ENCODE assay signal across 1 cellular context in the genomic region with DNA sequence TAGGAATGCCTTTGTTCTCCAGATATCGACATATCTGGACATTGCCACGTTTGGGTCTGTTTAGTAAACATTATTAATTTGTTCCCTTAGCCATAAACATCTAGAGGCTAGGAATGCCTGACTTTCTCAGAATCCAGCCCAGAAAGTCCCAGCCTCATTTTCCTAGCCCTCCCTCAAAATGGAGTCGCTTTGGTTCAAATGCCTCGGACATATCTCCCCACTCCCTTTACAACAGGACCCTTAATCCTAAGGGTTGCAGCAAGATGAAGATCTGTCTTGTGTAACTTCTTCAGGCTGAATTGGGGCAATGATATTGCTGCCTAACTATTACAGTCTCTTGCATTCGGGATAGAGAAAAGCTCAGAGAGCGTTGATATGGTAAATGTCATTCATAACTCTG.
TF ChIP-seq lines count a peak whose summit lies in the region.

No MANE protein-coding gene starts in this region.

TF ChIP-seq in K562, 482 proteins besides CTCF, POLR2A, EP300 and RAD21 (continued from another document and continues in another):
- TF ChIP-seq, protein P1, sequence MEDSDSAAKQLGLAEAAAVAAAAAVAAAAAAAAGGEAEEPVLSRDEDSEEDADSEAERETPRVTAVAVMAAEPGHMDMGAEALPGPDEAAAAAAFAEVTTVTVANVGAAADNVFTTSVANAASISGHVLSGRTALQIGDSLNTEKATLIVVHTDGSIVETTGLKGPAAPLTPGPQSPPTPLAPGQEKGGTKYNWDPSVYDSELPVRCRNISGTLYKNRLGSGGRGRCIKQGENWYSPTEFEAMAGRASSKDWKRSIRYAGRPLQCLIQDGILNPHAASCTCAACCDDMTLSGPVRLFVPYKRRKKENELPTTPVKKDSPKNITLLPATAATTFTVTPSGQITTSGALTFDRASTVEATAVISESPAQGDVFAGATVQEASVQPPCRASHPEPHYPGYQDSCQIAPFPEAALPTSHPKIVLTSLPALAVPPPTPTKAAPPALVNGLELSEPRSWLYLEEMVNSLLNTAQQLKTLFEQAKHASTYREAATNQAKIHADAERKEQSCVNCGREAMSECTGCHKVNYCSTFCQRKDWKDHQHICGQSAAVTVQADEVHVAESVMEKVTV (CRISPR knock-in tag; IDR thresholded peaks at IDR 0.05): peak; percentile 27; the same call in 1 of the 2 replicates
- TF ChIP-seq MTA1 (IDR thresholded peaks at IDR 0.05; ENCODE audit: borderline replicate concordance) (no peak), PRMT5 (CRISPR knock-in tag; IDR thresholded peaks at IDR 0.05) (no peak), ZNF224 (CRISPR knock-in tag; IDR thresholded peaks at IDR 0.05) (no peak), MEF2D (tag; conservative IDR thresholded peaks at IDR 0.05; ENCODE audit: low read depth) (peak; percentile 81), SMC3 (conservative IDR thresholded peaks at IDR 0.05; ENCODE audit: insufficient read depth, low read depth, low read length) (no peak), MEIS2 (IDR thresholded peaks at IDR 0.05; ENCODE audit: partially characterized antibody) (no peak), NBN (IDR thresholded peaks at IDR 0.05; ENCODE audit: low read depth) (no peak), NFIC (IDR thresholded peaks at IDR 0.05) (no peak), FOXK2 (conservative IDR thresholded peaks at IDR 0.05 in 1 of 2, IDR thresholded peaks at IDR 0.05 in 1 of 2; ENCODE audit: low read depth in 2 of 2) (no peak), EZH2 (IDR thresholded peaks at IDR 0.05; ENCODE audit: borderline replicate concordance, low read depth, low read length) (no peak), ERF (CRISPR knock-in tag; IDR thresholded peaks at IDR 0.05) (peak; percentile 97), ARID1B (IDR thresholded peaks at IDR 0.05) (no peak), ZNF668 (CRISPR knock-in tag; IDR thresholded peaks at IDR 0.05) (peak; percentile 86), YY1 (IDR thresholded peaks at IDR 0.05; ENCODE audit: borderline replicate concordance in 1 of 3, control insufficient read depth in 1 of 3, extremely low read depth in 1 of 3, insufficient read depth in 3 of 3, insufficient read length in 1 of 3, insufficient replicate concordance in 2 of 3, low read depth in 1 of 3, low read length in 2 of 3) (no peak), ARID2 (IDR thresholded peaks at IDR 0.05) (no peak), ZNF24 (IDR thresholded peaks at IDR 0.05) (no peak), ZNF436 (CRISPR knock-in tag; IDR thresholded peaks at IDR 0.05) (no peak), CCAR2 (IDR thresholded peaks at IDR 0.05; ENCODE audit: low read depth, low read length) (no peak), ZNF347 (CRISPR knock-in tag; IDR thresholded peaks at IDR 0.05; ENCODE audit: low read depth) (0 out of 2 replicates have a peak, but pooled peaks have one; percentile 48), CBX2 (IDR thresholded peaks at IDR 0.05; ENCODE audit: insufficient read depth, low read length, poor library complexity, severe bottlenecking) (no peak), FOXP1 (CRISPR knock-in tag; IDR thresholded peaks at IDR 0.05) (no peak), DIDO1 (tag; IDR thresholded peaks at IDR 0.05; ENCODE audit: low read depth) (peak; percentile 71), KAT7 (CRISPR knock-in tag; IDR thresholded peaks at IDR 0.05; ENCODE audit: borderline replicate concordance) (no peak), HDAC3 (IDR thresholded peaks at IDR 0.05; ENCODE audit: borderline replicate concordance, partially characterized antibody) (no peak), ZNF695 (CRISPR knock-in tag; IDR thresholded peaks at IDR 0.05) (peak; percentile 82; the same call in 1 of the 2 replicates), NFIX (CRISPR knock-in tag; IDR thresholded peaks at IDR 0.05; ENCODE audit: low read depth) (peak; percentile 39; the same call in 1 of the 2 replicates), ESRRB (CRISPR knock-in tag; IDR thresholded peaks at IDR 0.05; ENCODE audit: borderline replicate concordance) (no peak)
- TF ChIP-seq, protein P2, sequence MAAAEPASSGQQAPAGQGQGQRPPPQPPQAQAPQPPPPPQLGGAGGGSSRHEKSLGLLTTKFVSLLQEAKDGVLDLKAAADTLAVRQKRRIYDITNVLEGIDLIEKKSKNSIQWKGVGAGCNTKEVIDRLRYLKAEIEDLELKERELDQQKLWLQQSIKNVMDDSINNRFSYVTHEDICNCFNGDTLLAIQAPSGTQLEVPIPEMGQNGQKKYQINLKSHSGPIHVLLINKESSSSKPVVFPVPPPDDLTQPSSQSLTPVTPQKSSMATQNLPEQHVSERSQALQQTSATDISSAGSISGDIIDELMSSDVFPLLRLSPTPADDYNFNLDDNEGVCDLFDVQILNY (CRISPR knock-in tag; IDR thresholded peaks at IDR 0.05): no peak
- TF ChIP-seq, protein P3, sequence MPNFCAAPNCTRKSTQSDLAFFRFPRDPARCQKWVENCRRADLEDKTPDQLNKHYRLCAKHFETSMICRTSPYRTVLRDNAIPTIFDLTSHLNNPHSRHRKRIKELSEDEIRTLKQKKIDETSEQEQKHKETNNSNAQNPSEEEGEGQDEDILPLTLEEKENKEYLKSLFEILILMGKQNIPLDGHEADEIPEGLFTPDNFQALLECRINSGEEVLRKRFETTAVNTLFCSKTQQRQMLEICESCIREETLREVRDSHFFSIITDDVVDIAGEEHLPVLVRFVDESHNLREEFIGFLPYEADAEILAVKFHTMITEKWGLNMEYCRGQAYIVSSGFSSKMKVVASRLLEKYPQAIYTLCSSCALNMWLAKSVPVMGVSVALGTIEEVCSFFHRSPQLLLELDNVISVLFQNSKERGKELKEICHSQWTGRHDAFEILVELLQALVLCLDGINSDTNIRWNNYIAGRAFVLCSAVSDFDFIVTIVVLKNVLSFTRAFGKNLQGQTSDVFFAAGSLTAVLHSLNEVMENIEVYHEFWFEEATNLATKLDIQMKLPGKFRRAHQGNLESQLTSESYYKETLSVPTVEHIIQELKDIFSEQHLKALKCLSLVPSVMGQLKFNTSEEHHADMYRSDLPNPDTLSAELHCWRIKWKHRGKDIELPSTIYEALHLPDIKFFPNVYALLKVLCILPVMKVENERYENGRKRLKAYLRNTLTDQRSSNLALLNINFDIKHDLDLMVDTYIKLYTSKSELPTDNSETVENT (CRISPR knock-in tag; IDR thresholded peaks at IDR 0.05): no peak
- TF ChIP-seq, protein P4, sequence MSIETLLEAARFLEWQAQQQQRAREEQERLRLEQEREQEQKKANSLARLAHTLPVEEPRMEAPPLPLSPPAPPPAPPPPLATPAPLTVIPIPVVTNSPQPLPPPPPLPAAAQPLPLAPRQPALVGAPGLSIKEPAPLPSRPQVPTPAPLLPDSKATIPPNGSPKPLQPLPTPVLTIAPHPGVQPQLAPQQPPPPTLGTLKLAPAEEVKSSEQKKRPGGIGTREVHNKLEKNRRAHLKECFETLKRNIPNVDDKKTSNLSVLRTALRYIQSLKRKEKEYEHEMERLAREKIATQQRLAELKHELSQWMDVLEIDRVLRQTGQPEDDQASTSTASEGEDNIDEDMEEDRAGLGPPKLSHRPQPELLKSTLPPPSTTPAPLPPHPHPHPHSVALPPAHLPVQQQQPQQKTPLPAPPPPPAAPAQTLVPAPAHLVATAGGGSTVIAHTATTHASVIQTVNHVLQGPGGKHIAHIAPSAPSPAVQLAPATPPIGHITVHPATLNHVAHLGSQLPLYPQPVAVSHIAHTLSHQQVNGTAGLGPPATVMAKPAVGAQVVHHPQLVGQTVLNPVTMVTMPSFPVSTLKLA (conservative IDR thresholded peaks at IDR 0.05): no peak
- TF ChIP-seq, protein P5, sequence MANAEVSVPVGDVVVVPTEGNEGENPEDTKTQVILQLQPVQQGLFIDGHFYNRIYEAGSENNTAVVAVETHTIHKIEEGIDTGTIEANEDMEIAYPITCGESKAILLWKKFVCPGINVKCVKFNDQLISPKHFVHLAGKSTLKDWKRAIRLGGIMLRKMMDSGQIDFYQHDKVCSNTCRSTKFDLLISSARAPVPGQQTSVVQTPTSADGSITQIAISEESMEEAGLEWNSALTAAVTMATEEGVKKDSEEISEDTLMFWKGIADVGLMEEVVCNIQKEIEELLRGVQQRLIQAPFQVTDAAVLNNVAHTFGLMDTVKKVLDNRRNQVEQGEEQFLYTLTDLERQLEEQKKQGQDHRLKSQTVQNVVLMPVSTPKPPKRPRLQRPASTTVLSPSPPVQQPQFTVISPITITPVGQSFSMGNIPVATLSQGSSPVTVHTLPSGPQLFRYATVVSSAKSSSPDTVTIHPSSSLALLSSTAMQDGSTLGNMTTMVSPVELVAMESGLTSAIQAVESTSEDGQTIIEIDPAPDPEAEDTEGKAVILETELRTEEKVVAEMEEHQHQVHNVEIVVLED (CRISPR knock-in tag; IDR thresholded peaks at IDR 0.05): peak; percentile 53; the same call in 1 of the 2 replicates
- TF ChIP-seq, protein P6, sequence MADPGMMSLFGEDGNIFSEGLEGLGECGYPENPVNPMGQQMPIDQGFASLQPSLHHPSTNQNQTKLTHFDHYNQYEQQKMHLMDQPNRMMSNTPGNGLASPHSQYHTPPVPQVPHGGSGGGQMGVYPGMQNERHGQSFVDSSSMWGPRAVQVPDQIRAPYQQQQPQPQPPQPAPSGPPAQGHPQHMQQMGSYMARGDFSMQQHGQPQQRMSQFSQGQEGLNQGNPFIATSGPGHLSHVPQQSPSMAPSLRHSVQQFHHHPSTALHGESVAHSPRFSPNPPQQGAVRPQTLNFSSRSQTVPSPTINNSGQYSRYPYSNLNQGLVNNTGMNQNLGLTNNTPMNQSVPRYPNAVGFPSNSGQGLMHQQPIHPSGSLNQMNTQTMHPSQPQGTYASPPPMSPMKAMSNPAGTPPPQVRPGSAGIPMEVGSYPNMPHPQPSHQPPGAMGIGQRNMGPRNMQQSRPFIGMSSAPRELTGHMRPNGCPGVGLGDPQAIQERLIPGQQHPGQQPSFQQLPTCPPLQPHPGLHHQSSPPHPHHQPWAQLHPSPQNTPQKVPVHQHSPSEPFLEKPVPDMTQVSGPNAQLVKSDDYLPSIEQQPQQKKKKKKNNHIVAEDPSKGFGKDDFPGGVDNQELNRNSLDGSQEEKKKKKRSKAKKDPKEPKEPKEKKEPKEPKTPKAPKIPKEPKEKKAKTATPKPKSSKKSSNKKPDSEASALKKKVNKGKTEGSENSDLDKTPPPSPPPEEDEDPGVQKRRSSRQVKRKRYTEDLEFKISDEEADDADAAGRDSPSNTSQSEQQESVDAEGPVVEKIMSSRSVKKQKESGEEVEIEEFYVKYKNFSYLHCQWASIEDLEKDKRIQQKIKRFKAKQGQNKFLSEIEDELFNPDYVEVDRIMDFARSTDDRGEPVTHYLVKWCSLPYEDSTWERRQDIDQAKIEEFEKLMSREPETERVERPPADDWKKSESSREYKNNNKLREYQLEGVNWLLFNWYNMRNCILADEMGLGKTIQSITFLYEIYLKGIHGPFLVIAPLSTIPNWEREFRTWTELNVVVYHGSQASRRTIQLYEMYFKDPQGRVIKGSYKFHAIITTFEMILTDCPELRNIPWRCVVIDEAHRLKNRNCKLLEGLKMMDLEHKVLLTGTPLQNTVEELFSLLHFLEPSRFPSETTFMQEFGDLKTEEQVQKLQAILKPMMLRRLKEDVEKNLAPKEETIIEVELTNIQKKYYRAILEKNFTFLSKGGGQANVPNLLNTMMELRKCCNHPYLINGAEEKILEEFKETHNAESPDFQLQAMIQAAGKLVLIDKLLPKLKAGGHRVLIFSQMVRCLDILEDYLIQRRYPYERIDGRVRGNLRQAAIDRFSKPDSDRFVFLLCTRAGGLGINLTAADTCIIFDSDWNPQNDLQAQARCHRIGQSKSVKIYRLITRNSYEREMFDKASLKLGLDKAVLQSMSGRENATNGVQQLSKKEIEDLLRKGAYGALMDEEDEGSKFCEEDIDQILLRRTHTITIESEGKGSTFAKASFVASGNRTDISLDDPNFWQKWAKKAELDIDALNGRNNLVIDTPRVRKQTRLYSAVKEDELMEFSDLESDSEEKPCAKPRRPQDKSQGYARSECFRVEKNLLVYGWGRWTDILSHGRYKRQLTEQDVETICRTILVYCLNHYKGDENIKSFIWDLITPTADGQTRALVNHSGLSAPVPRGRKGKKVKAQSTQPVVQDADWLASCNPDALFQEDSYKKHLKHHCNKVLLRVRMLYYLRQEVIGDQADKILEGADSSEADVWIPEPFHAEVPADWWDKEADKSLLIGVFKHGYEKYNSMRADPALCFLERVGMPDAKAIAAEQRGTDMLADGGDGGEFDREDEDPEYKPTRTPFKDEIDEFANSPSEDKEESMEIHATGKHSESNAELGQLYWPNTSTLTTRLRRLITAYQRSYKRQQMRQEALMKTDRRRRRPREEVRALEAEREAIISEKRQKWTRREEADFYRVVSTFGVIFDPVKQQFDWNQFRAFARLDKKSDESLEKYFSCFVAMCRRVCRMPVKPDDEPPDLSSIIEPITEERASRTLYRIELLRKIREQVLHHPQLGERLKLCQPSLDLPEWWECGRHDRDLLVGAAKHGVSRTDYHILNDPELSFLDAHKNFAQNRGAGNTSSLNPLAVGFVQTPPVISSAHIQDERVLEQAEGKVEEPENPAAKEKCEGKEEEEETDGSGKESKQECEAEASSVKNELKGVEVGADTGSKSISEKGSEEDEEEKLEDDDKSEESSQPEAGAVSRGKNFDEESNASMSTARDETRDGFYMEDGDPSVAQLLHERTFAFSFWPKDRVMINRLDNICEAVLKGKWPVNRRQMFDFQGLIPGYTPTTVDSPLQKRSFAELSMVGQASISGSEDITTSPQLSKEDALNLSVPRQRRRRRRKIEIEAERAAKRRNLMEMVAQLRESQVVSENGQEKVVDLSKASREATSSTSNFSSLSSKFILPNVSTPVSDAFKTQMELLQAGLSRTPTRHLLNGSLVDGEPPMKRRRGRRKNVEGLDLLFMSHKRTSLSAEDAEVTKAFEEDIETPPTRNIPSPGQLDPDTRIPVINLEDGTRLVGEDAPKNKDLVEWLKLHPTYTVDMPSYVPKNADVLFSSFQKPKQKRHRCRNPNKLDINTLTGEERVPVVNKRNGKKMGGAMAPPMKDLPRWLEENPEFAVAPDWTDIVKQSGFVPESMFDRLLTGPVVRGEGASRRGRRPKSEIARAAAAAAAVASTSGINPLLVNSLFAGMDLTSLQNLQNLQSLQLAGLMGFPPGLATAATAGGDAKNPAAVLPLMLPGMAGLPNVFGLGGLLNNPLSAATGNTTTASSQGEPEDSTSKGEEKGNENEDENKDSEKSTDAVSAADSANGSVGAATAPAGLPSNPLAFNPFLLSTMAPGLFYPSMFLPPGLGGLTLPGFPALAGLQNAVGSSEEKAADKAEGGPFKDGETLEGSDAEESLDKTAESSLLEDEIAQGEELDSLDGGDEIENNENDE (IDR thresholded peaks at IDR 0.05; ENCODE audit: low read depth, low read length): no peak
- TF ChIP-seq, protein P7, sequence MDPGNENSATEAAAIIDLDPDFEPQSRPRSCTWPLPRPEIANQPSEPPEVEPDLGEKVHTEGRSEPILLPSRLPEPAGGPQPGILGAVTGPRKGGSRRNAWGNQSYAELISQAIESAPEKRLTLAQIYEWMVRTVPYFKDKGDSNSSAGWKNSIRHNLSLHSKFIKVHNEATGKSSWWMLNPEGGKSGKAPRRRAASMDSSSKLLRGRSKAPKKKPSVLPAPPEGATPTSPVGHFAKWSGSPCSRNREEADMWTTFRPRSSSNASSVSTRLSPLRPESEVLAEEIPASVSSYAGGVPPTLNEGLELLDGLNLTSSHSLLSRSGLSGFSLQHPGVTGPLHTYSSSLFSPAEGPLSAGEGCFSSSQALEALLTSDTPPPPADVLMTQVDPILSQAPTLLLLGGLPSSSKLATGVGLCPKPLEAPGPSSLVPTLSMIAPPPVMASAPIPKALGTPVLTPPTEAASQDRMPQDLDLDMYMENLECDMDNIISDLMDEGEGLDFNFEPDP (CRISPR knock-in tag; IDR thresholded peaks at IDR 0.05): peak; percentile 93
